ENCODE assay signal across 8 cellular contexts in the genomic region with DNA sequence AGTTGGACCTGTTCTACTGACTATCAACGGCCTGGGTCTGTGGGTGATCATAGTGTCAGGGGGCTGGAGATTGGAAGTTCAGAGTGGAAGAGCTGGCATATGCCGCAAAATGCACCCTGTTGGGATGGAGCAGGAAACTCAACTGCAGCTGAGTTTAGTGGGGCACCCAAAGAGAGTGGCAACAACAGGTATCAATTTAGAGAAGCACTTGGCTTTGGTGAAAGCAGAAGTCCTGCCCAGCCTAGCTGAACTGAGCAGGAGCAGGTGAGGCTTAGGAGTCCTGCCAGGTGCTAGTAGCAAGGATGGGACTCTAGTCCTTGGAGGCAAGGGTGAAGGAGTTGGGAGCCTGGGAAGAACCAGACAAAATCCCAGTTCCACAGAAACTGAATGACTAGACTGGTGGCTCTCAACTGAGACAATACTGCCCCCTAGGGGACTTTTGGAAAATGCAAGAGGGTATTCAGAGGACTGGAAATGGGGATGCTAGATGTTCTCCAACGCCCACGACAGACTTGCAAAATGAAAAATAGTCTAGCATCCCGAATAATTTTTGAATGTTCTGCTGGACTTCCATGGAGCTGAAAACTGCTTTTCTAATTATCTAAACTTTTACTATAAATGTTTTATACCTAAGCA. TPM values are rescaled to one million over a fixed set of nuclear protein-coding genes. Genes with fewer than 3 reads are reported as not detected.
DNase-seq lines count a peak whose midpoint lies in the region; ATAC-seq, FAIRE-seq and TF ChIP-seq lines count a peak whose summit lies in the region.

No MANE protein-coding gene starts in this region.

- H3K4me3 ChIP-seq in AG04450 (ENCODE audit: low read depth, low read length) (no peak overlapping the region), left ventricle myocardium inferior (no peak overlapping the region), smooth muscle cell (no peak overlapping the region)

- DNase-seq in AG04450 (ENCODE audit: low read depth, low spot score) (no peak), GM12891 (ENCODE audit: insufficient read length, low spot score) (no peak), LHCN-M2 (ENCODE audit: low read depth) (peak; percentile 63), SK-MEL-5 (ENCODE audit: low read depth, low spot score) (peak; percentile 79), left ventricle myocardium inferior (no peak), smooth muscle cell (lab: John Stamatoyannopoulos, UW; ENCODE audit: unreplicated experiment) (no peak), mesenteric fat pad (ENCODE audit: low spot score) (no peak)
- DNase-seq in activated naive CD8-positive, alpha-beta T cell treated with anti-CD3 and anti-CD28 coated beads, Interleukin-2, amount 50 U/mL, for 24 hours = peak; percentile 31

- 55% methylated on average over 5 of the region's 5 CpGs for WGBS in smooth muscle cell (ENCODE audit: low lambda C conversion rate)

- H3K27ac ChIP-seq in AG04450 (ENCODE audit: low read depth, low read length) (no peak overlapping the region), left ventricle myocardium inferior (replicated peaks) (no peak overlapping the region), smooth muscle cell (ENCODE audit: low read depth) (no peak overlapping the region)

- H3K4me1 Mint-ChIP-seq in activated naive CD8-positive, alpha-beta T cell treated with anti-CD3 and anti-CD28 coated beads, Interleukin-2, amount 50 U/mL, for 24 hours = peaks cover 8% of the 10 kb centered on the region

- H3K4me2 ChIP-seq in smooth muscle cell = no peak overlapping the region

- H3K9ac ChIP-seq in smooth muscle cell (ENCODE audit: low read depth) = no peak overlapping the region

- H3K9me3 ChIP-seq in AG04450 (ENCODE audit: control insufficient read depth, insufficient read depth, low read length) (no peaks in the 10 kb centered on the region), left ventricle myocardium inferior (replicated peaks) (no peaks in the 10 kb centered on the region), smooth muscle cell (replicated peaks; ENCODE audit: low read depth) (no peaks in the 10 kb centered on the region)

- H3K9me3 Mint-ChIP-seq in activated naive CD8-positive, alpha-beta T cell treated with anti-CD3 and anti-CD28 coated beads, Interleukin-2, amount 50 U/mL, for 24 hours = no peaks in the 10 kb centered on the region

- intact Hi-C loops in left ventricle myocardium inferior (cut with micrococcal nuclease) = loop anchor here (5.0 kb wide), 1 partner anchor 246 kb away; no protein-coding TSS in a partner anchor

- POLR2A ChIA-PET in AG04450 (lab: Yijun Ruan, JAX) = no interaction called here

- TF ChIP-seq CTCF in AG04450 (IDR thresholded peaks at IDR 0.05; ENCODE audit: low read depth, low read length) (peak; percentile 69), left ventricle myocardium inferior (IDR thresholded peaks at IDR 0.05; ENCODE audit: borderline replicate concordance) (peak; percentile 71), smooth muscle cell (IDR thresholded peaks at IDR 0.05; ENCODE audit: borderline replicate concordance, insufficient read depth, poor library complexity, severe bottlenecking) (peak; percentile 63)

- no peaks in the 10 kb centered on the region for H3K79me2 ChIP-seq in smooth muscle cell (ENCODE audit: low read depth)

- no peak for TF ChIP-seq POLR2A in GM12891 (IDR thresholded peaks at IDR 0.05; ENCODE audit: low read depth, low read length)

- H3K27me3 Mint-ChIP-seq in activated naive CD8-positive, alpha-beta T cell treated with anti-CD3 and anti-CD28 coated beads, Interleukin-2, amount 50 U/mL, for 24 hours = peaks cover under 1% of the 10 kb centered on the region

- no peak overlapping the region for H3K27ac Mint-ChIP-seq in activated naive CD8-positive, alpha-beta T cell treated with anti-CD3 and anti-CD28 coated beads, Interleukin-2, amount 50 U/mL, for 24 hours

- no peak overlapping the region for H3K4me3 Mint-ChIP-seq in activated naive CD8-positive, alpha-beta T cell treated with anti-CD3 and anti-CD28 coated beads, Interleukin-2, amount 50 U/mL, for 24 hours

- H2AFZ ChIP-seq in smooth muscle cell (ENCODE audit: low read depth) = no peak overlapping the region

- CTCF ChIA-PET in AG04450 (lab: Charles Lee) = interaction anchor here (0.6 to 14.3 kb wide), 27 partner anchors 10 to 517 kb away, joined by 3 to 464 read pairs (median 4); no protein-coding TSS in a partner anchor

- in situ Hi-C loops in SK-MEL-5 (cut with HindIII; ENCODE audit: low pct_unique_long_range_greater_than_20kb, low sequenced_read_pairs) = no loop called here

- H3K4me1 ChIP-seq in left ventricle myocardium inferior (peaks cover 3% of the 10 kb centered on the region), smooth muscle cell (ENCODE audit: low read depth) (peaks cover 4% of the 10 kb centered on the region)

- FAIRE-seq in GM12891 (lab: Jason Lieb, UNC) = peak; percentile 73

- ATAC-seq in activated naive CD8-positive, alpha-beta T cell treated with anti-CD3 and anti-CD28 coated beads, Interleukin-2, amount 50 U/mL, for 24 hours = no peak

- no peaks in the 10 kb centered on the region for H3F3A ChIP-seq in smooth muscle cell (ENCODE audit: low read depth)

- no peaks in the 10 kb centered on the region for H3K36me3 ChIP-seq in left ventricle myocardium inferior
- no peaks in the 10 kb centered on the region for H3K36me3 ChIP-seq in smooth muscle cell (ENCODE audit: low read depth)

- no peaks in the 10 kb centered on the region for H4K20me1 ChIP-seq in smooth muscle cell (ENCODE audit: low read depth)

- no peaks in the 10 kb centered on the region for H3K36me3 Mint-ChIP-seq in activated naive CD8-positive, alpha-beta T cell treated with anti-CD3 and anti-CD28 coated beads, Interleukin-2, amount 50 U/mL, for 24 hours (ENCODE audit: low read depth)

- H3K27me3 ChIP-seq in AG04450 (ENCODE audit: control insufficient read depth, insufficient read depth, low read length) (no peaks in the 10 kb centered on the region), left ventricle myocardium inferior (ENCODE audit: low read depth) (no peaks in the 10 kb centered on the region), smooth muscle cell (ENCODE audit: low read depth) (no peaks in the 10 kb centered on the region)

TF ChIP-seq in GM12891, 5 proteins besides CTCF, POLR2A, EP300 and RAD21:
- TF ChIP-seq POU2F2 (IDR thresholded peaks at IDR 0.05; ENCODE audit: low read depth, low read length) = no peak
- no peak for TF ChIP-seq PAX5 (IDR thresholded peaks at IDR 0.05; ENCODE audit: insufficient read depth, low read length, severe bottlenecking)
- no peak for TF ChIP-seq SPI1 (IDR thresholded peaks at IDR 0.05; ENCODE audit: low read depth, low read length)
- no peak for TF ChIP-seq TAF1 (IDR thresholded peaks at IDR 0.05; ENCODE audit: low read depth, low read length)
- TF ChIP-seq POLR2AphosphoS5 (IDR thresholded peaks at IDR 0.05; ENCODE audit: low read depth, low read length) = no peak

RNA-seq across cellular contexts. Expression of gene RTL9, which starts 49.4 kb away (rescaled TPM):
- polyA plus RNA-seq in AG04450 (2011; rRNA removed) (0.12 and 0.37 TPM in 2 replicates), smooth muscle cell (0.21 TPM in 1 of 2 replicates, not detected in the other)
- 0.35 and 0.41 TPM in 2 replicates for polyA minus RNA-seq in AG04450 (2011; rRNA and poly(A)+ RNA removed)
- 0.21 TPM for polyA plus RNA-seq in GM12891 (2012; ENCODE audit: low read depth, missing spikeins)
- total RNA-seq in LHCN-M2 (2014; rRNA removed) (0.11 and 0.13 TPM in 2 replicates), left ventricle myocardium inferior (0.66 TPM), smooth muscle cell (0.18 and 0.49 TPM in 2 replicates), mesenteric fat pad (0.22 TPM)
- 0.09 TPM for polyA plus RNA-seq in LHCN-M2 (2012)
- total RNA-seq in SK-MEL-5 (2014; rRNA removed; shearing (Covaris generic)) = 0.13 and 0.35 TPM in 2 replicates
- polyA plus RNA-seq in SK-MEL-5 (2015; cell fraction: cytosol; rRNA removed) = 0.38 and 0.45 TPM in 2 replicates
- 1.4 and 3.3 TPM in 2 replicates for polyA plus RNA-seq in SK-MEL-5 (2015; cell fraction: nucleus; rRNA removed)

Comparison
In these comparisons a context has a peak if more than half of its experiments do, and no peak if none do; other contexts are left out.
1. DNase-seq: peak in LHCN-M2 (single experiment), SK-MEL-5 (single experiment) and activated naive CD8-positive, alpha-beta T cell treated with anti-CD3 and anti-CD28 coated beads, Interleukin-2, amount 50 U/mL, for 24 hours (single experiment); none in AG04450 (single experiment), GM12891 (single experiment), left ventricle myocardium inferior (single experiment), smooth muscle cell (single experiment) and mesenteric fat pad (single experiment).
2. Peak in every context shown above with its lines, with median percentiles within 50 percentile points of each other: CTCF ChIP-seq.